In genomic region chr15:89893027-89893426, GRCh38 we compare ENCODE assay signal across 8 cellular contexts. TPM values are rescaled to one million over a fixed set of nuclear protein-coding genes. Genes with fewer than 3 reads are reported as not detected.
A peak's percentile ranks its signal among the peaks of the same experiment; 100 is the strongest.
DNase-seq lines count a peak whose midpoint lies in the region; ATAC-seq and TF ChIP-seq lines count a peak whose summit lies in the region.

No MANE protein-coding gene starts in this region.

- H3K27ac ChIP-seq in epithelial cell of prostate, result peak overlapping the region; percentile 85
- H3K27ac ChIP-seq in ovary, result peak overlapping the region in 1 of 2 donors; percentile 80

- intact Hi-C loops in ovary (cut with DNase I), result loop anchor here in 3 of 4 donors (5.0 to 10.0 kb wide), 4 partner anchors 109 to 332 kb away; partner anchors contain the start of gene ZNF710 (in 1 of the 3)

- TF ChIP-seq POLR2A in ovary (IDR thresholded peaks at IDR 0.05), result no peak

- no peaks in the 10 kb centered on the region for H3K36me3 ChIP-seq in ovary

- DNase-seq in ELR (ENCODE audit: low read depth) (peak; percentile 22), OCI-M1 (lab: John Stamatoyannopoulos, UW) (peak; percentile 5), epithelial cell of prostate (ENCODE audit: low read depth, low spot score) (no peak), ovary (no peak), NCI-H1105 treated with DMSO at 0.1 percent for 48 hours (lab: John Stamatoyannopoulos, UW) (no peak), NCI-H2227 (lab: John Stamatoyannopoulos, UW; ENCODE audit: unreplicated experiment) (no peak), SHP77 (lab: John Stamatoyannopoulos, UW) (no peak)

- 9 to 13% (median 11%) methylated on average over 6 of the region's 6 CpGs for WGBS in ovary, 3 donors

- no peak for ATAC-seq in esophagus mucosa

- H3K9me3 ChIP-seq in ovary, result no peaks in the 10 kb centered on the region

- peak overlapping the region; percentile 65 for H3K4me3 ChIP-seq in ovary

- peaks cover 1% of the 10 kb centered on the region for H3K4me1 ChIP-seq in ovary (ENCODE audit: insufficient read depth)

- no peak for TF ChIP-seq EP300 in ovary (IDR thresholded peaks at IDR 0.05)

- H3K27me3 ChIP-seq in ovary, result no peaks in the 10 kb centered on the region

- TF ChIP-seq CTCF in ovary (IDR thresholded peaks at IDR 0.05), result no peak

RNA-seq across cellular contexts. Expression of gene AP3S2, which starts 0.8 kb away (rescaled TPM):
- 10 to 100 TPM; 15.3 to 40.2 (median 30.7) TPM for total RNA-seq in ovary
- polyA plus RNA-seq in ovary, result 10 to 100 TPM; 17.5 to 57.1 TPM
- total RNA-seq in esophagus mucosa, result 20.6 TPM

RNA-seq across cellular contexts. Expression of gene ARPIN, which starts 19.7 kb away (rescaled TPM):
- total RNA-seq in ovary (10 to 100 TPM; 14.2 to 36.5 (median 30.8) TPM), esophagus mucosa (17.5 TPM)
- polyA plus RNA-seq in ovary, result 10 to 100 TPM; 17.0 to 28.3 TPM

Comparison
In these comparisons a context has a peak if more than half of its experiments do, and no peak if none do; other contexts are left out.
1. DNase-seq: peak in ELR (single experiment) and OCI-M1 (single experiment); none in epithelial cell of prostate (single experiment), ovary (0 of 5), NCI-H1105 treated with DMSO at 0.1 percent for 48 hours (single experiment), NCI-H2227 (single experiment) and SHP77 (0 of 2).